ENCODE assay signal across 12 cellular contexts in genomic region chr17:75319818-75320691, GRCh38. TPM values are rescaled to one million over a fixed set of nuclear protein-coding genes. Genes with fewer than 3 reads are reported as not detected.
DNase-seq lines count a peak whose midpoint lies in the region; ATAC-seq and TF ChIP-seq lines count a peak whose summit lies in the region.
"Had no signal": no experiment of that assay in that cellular context is flagged by ENCODE, and none has a peak within 500 bp of the region (broad histone marks: within the 10 kb centered on the region; RNA-seq: fewer than 3 reads in every experiment).

No MANE protein-coding gene starts in this region.

- H3K27me3 ChIP-seq in right cardiac atrium (ENCODE audit: control insufficient read depth, insufficient read depth) (no peaks in the 10 kb centered on the region), aorta (ENCODE audit: control insufficient read depth in 1 of 2, insufficient read depth in 2 of 2, low read length in 1 of 2) (no peaks in the 10 kb centered on the region)

- TF ChIP-seq CTCF in fibroblast of pulmonary artery (IDR thresholded peaks at IDR 0.05; ENCODE audit: low read length, missing control alignments) = no peak

- peak; percentile 50 for ATAC-seq in GM19455 (IDR thresholded peaks at IDR 0.05; ENCODE audit: unreplicated experiment)
- ATAC-seq in HG03354 (IDR thresholded peaks at IDR 0.05; ENCODE audit: poor library complexity, severe bottlenecking, unreplicated experiment) = peak; percentile 64
- no peak for ATAC-seq in right cardiac atrium
- ATAC-seq in aorta (ENCODE audit: low FRiP score) = no peak
- ATAC-seq: K562 had no signal

- peaks cover 2% of the 10 kb centered on the region in 2 donors for H3K36me3 ChIP-seq in aorta (ENCODE audit: control insufficient read depth in 1 of 2, insufficient read depth in 2 of 2, low read length in 1 of 2)

- H3K27ac ChIP-seq in right cardiac atrium (ENCODE audit: low read length) (no peak overlapping the region), aorta (ENCODE audit: low read depth in 1 of 2, low read length in 2 of 2) (no peak overlapping the region)

- H3K9me3 ChIP-seq in right cardiac atrium (ENCODE audit: control insufficient read depth, low read length) = no peaks in the 10 kb centered on the region
- H3K9me3 ChIP-seq in aorta (ENCODE audit: control insufficient read depth, low read length) = no peaks in the 10 kb centered on the region

- peaks cover 2% of the 10 kb centered on the region for H3K4me1 ChIP-seq in right cardiac atrium (ENCODE audit: control insufficient read depth, insufficient read depth, low read length)
- no peaks in the 10 kb centered on the region for H3K4me1 ChIP-seq in aorta (ENCODE audit: control insufficient read depth in 1 of 2, insufficient read depth in 2 of 2, low read length in 2 of 2)

- H3K4me3 ChIP-seq in fibroblast of pulmonary artery (replicated peaks; ENCODE audit: low read depth, low read length) = no peak overlapping the region
- H3K4me3 ChIP-seq in right cardiac atrium (ENCODE audit: low read length) = no peak overlapping the region
- H3K4me3 ChIP-seq in aorta (ENCODE audit: low read length in 2 of 2) = no peak overlapping the region
- H3K4me3 ChIP-seq: K562 had no signal

- intact Hi-C loops in right cardiac atrium (cut with DNase I) = loop anchor here in 1 of 4 donors (5.0 kb wide), 1 partner anchor 87 kb away; the partner anchor contains the start of gene GRB2
- intact Hi-C loops in aorta (cut with DNase I) = loop anchor here in 1 of 2 donors (10.0 kb wide), 1 partner anchor 195 kb away; the partner anchor contains the start of genes CASKIN2 and TSEN54

- 87% methylated on average over 22 of the region's 22 CpGs for WGBS in right cardiac atrium
- 83% methylated on average over 22 of the region's 22 CpGs for WGBS in aorta, 2 donors

- peak; percentile 22 for DNase-seq in GM04504 (ENCODE audit: low read depth)
- peak; percentile 30 for DNase-seq in fibroblast of pulmonary artery (ENCODE audit: low read depth)
- no peak for DNase-seq in nucleus accumbens (lab: John Stamatoyannopoulos, UW)
- DNase-seq in DMS153 (lab: John Stamatoyannopoulos, UW) = no peak
- DNase-seq in right cardiac atrium = no peak
- DNase-seq in aorta = no peak
- DNase-seq: activated gamma-delta T cell treated with Interleukin-2 at 50 U/mL for 16 hours, head of caudate nucleus, RPMI8226 had no signal

RNA-seq across cellular contexts. Expression of gene SLC25A19, which starts 30.8 kb away (rescaled TPM):
- total RNA-seq in right cardiac atrium (10 to 100 TPM in 2 of 4 donors, 1 to 10 TPM in 2; 8.4 to 23.5 (median 14.8) TPM), aorta (10 to 100 TPM in 1 of 2 donors, 1 to 10 TPM in 1; 8.0 to 15.7 TPM)
- polyA plus RNA-seq in right cardiac atrium (14.2 TPM), aorta (1 to 10 TPM; 5.0 to 7.8 TPM)

RNA-seq across cellular contexts. Expression of gene MIF4GD, which starts 49.0 kb away (rescaled TPM):
- total RNA-seq in right cardiac atrium = 10 to 100 TPM; 15.1 to 20.5 (median 17.8) TPM
- polyA plus RNA-seq in right cardiac atrium = 14.6 TPM
- 10 to 100 TPM; 26.2 to 27.4 TPM for total RNA-seq in aorta
- polyA plus RNA-seq in aorta = 10 to 100 TPM; 27.7 to 33.0 TPM

RNA-seq across cellular contexts. Expression of gene MRPS7, which starts 58.4 kb away (rescaled TPM):
- total RNA-seq in right cardiac atrium = 100 to 1,000 TPM in 1 of 4 donors, 10 to 100 TPM in 3; 91.5 to 110 (median 99.6) TPM
- polyA plus RNA-seq in right cardiac atrium = 113 TPM
- total RNA-seq in aorta = 10 to 100 TPM; 24.6 to 26.6 TPM
- polyA plus RNA-seq in aorta = 10 to 100 TPM; 37.9 to 38.8 TPM

RNA-seq across cellular contexts. Expression of gene GGA3, which starts 58.6 kb away (rescaled TPM):
- total RNA-seq in right cardiac atrium = 10 to 100 TPM; 22.9 to 34.8 (median 26.9) TPM
- 15.7 TPM for polyA plus RNA-seq in right cardiac atrium
- 10 to 100 TPM; 38.9 to 51.0 TPM for total RNA-seq in aorta
- polyA plus RNA-seq in aorta = 10 to 100 TPM in 1 of 2 donors, 1 to 10 TPM in 1; 5.6 to 30.8 TPM

Comparison
In these comparisons a context has a peak if more than half of its experiments do, and no peak if none do; other contexts are left out.
1. DNase-seq: peak in GM04504 (single experiment) and fibroblast of pulmonary artery (single experiment); none in nucleus accumbens (0 of 56), DMS153 (single experiment), right cardiac atrium (0 of 3) and aorta (0 of 2).
2. ATAC-seq: peak in GM19455 (single experiment) and HG03354 (single experiment); none in right cardiac atrium (0 of 2) and aorta (single experiment).